ENCODE assay signal across 19 cellular contexts in genomic region chr5:180081481-180081880, GRCh38. TPM values are rescaled to one million over a fixed set of nuclear protein-coding genes. Genes with fewer than 3 reads are reported as not detected.
DNase-seq lines count a peak whose midpoint lies in the region; ATAC-seq, FAIRE-seq and TF ChIP-seq lines count a peak whose summit lies in the region.
"Had no signal": no experiment of that assay in that cellular context is flagged by ENCODE, and none has a peak within 500 bp of the region (broad histone marks: within the 10 kb centered on the region; RNA-seq: fewer than 3 reads in every experiment).

No MANE protein-coding gene starts in this region.

- H2BK12ac ChIP-seq in H1 (ENCODE audit: low read depth, low read length), result peak overlapping the region; percentile 86; the same call in 1 of the 2 replicates

- H3K4me3 ChIP-seq in GM23338, result no peak overlapping the region
- H3K4me3 ChIP-seq in H1 (ENCODE audit: extremely low read depth in 1 of 4, insufficient read depth in 2 of 4, low read depth in 3 of 4, low read length in 4 of 4), result no peak overlapping the region
- no peak overlapping the region for H3K4me3 ChIP-seq in right lobe of liver
- H3K4me3 ChIP-seq: BLaER1 treated with 17β-estradiol and CSF1 and Interleukin-3, amounts not matched to agents 10 nM and 100 nM; K562 had no signal

- no peak overlapping the region for H3K4ac ChIP-seq in H1 (replicated peaks; ENCODE audit: insufficient read length, low read depth, low read length)

- 87% methylated on average over 5 of the region's 5 CpGs; no CpG with 5 or more reads in 1 of the 2 experiments for whole genome bisulfite sequencing in H1 (ENCODE audit: extremely low coverage in 1 of 2, insufficient coverage in 1 of 2, insufficient read length in 1 of 2, insufficient replicate concordance in 2 of 2, low coverage in 1 of 2, low lambda C conversion rate in 2 of 2, missing lambda C conversion rate in 1 of 2), 2 experiments
- 26% methylated on average over 5 of the region's 5 CpGs for WGBS in right lobe of liver (ENCODE audit: insufficient coverage, low coverage, low lambda C conversion rate, missing lambda C conversion rate)

- H4K8ac ChIP-seq in H1 (ENCODE audit: extremely low read depth, insufficient read depth, low read length), result no peak overlapping the region

- H3K27me3 ChIP-seq in GM23338 (ENCODE audit: insufficient read depth) (no peaks in the 10 kb centered on the region), H1 (replicated peaks in 1 of 4; ENCODE audit: control insufficient read depth in 3 of 4, extremely low read depth in 1 of 4, insufficient read depth in 3 of 4, low read length in 3 of 4) (peaks cover 0 to 3% (median 2%) of the 10 kb centered on the region in 4 experiments; a peak in 2 of 7 replicates), right lobe of liver (no peaks in the 10 kb centered on the region)
- H3K27me3 ChIP-seq: BLaER1 treated with 17β-estradiol and CSF1 and Interleukin-3, amounts not matched to agents 10 nM and 100 nM had no signal

- no peak overlapping the region for H3K9ac ChIP-seq in H1 (replicated peaks in 1 of 4; ENCODE audit: extremely low read depth in 1 of 4, low read depth in 3 of 4, low read length in 3 of 4)
- H3K9ac ChIP-seq: BLaER1 treated with 17β-estradiol and CSF1 and Interleukin-3, amounts not matched to agents 10 nM and 100 nM had no signal

- H3K36me3 Mint-ChIP-seq in GM23338 (ENCODE audit: low read depth), result peaks cover 34% of the 10 kb centered on the region
- no peaks in the 10 kb centered on the region for H3K36me3 Mint-ChIP-seq in activated T-cell treated with anti-CD3 and anti-CD28 coated beads, Interleukin-2, amount 50 U/mL, for 4 hours (ENCODE audit: insufficient read depth)
- H3K36me3 Mint-ChIP-seq in natural killer cell, result no peaks in the 10 kb centered on the region
- H3K36me3 Mint-ChIP-seq: CD4-positive, CD25-positive, alpha-beta regulatory T cell had no signal

- H3K79me1 ChIP-seq in H1 (ENCODE audit: low read depth, low read length), result no peaks in the 10 kb centered on the region

- H4K5ac ChIP-seq in H1 (ENCODE audit: insufficient read length, low read depth, low read length), result no peak overlapping the region

- peak overlapping the region; percentile 6 for H4K91ac ChIP-seq in H1 (replicated peaks; ENCODE audit: insufficient read length, low read length)

- 0 out of 2 replicates have a peak, but pooled peaks cover 2% of the 10 kb centered on the region for H3K23me2 ChIP-seq in H1 (ENCODE audit: low read depth, low read length)

- no peak overlapping the region for H3K4me2 ChIP-seq in GM23338
- no peak overlapping the region for H3K4me2 ChIP-seq in H1 (ENCODE audit: insufficient read depth in 1 of 2, low read depth in 2 of 2, low read length in 2 of 2)

- H3K4me1 ChIP-seq in GM23338 (ENCODE audit: insufficient read depth), result peaks cover 39% of the 10 kb centered on the region
- H3K4me1 ChIP-seq in H1 (replicated peaks in 1 of 4; ENCODE audit: control insufficient read depth in 3 of 4, insufficient read depth in 4 of 4, low read length in 3 of 4), result peaks cover 16 to 34% (median 25%) of the 10 kb centered on the region in 4 experiments
- H3K4me1 ChIP-seq in right lobe of liver, result peaks cover 0 to 24% (median 5%) of the 10 kb centered on the region in 4 donors

- H3K4me1 Mint-ChIP-seq in GM23338 (peaks cover 41% of the 10 kb centered on the region), natural killer cell (peaks cover 23 to 33% of the 10 kb centered on the region in 2 donors)
- peaks cover 15% of the 10 kb centered on the region for H3K4me1 Mint-ChIP-seq in activated T-cell treated with anti-CD3 and anti-CD28 coated beads, Interleukin-2, amount 50 U/mL, for 4 hours (ENCODE audit: low read depth)

- POLR2A ChIA-PET in H1 (lab: Charles Lee; ENCODE audit: partially characterized antibody), result interaction anchor here (1.3 to 6.1 kb wide), 3 partner anchors 9 to 28 kb away, joined by 3 to 40 read pairs (median 9); partner anchors contain the start of gene RNF130

- no peak for DNase-seq in GM23338 (ENCODE audit: low spot score)
- DNase-seq in H1 (ENCODE audit: low read depth in 1 of 2, low spot score in 2 of 2), result no peak
- DNase-seq in right lobe of liver, result no peak
- no peak for DNase-seq in activated T-cell treated with anti-CD3 and anti-CD28 coated beads, Interleukin-2, amount 50 U/mL, for 4 hours
- no peak for DNase-seq in natural killer cell
- DNase-seq in NCI-H1092 (lab: John Stamatoyannopoulos, UW), result no peak
- DNase-seq: CD4-positive, CD25-positive, alpha-beta regulatory T cell; DMS153; DMS79; GDM1; HCEC 1CT; IMR-90 had no signal

- H2BK15ac ChIP-seq in H1 (ENCODE audit: low read length), result no peak overlapping the region

- H3K23ac ChIP-seq in H1 (ENCODE audit: insufficient read length), result no peak overlapping the region

- no peak overlapping the region for H3K4me3 Mint-ChIP-seq in GM23338
- no peak overlapping the region for H3K4me3 Mint-ChIP-seq in activated T-cell treated with anti-CD3 and anti-CD28 coated beads, Interleukin-2, amount 50 U/mL, for 4 hours
- H3K4me3 Mint-ChIP-seq in natural killer cell, result no peak overlapping the region
- H3K4me3 Mint-ChIP-seq: B cell had no signal

- H2AFZ ChIP-seq in GM23338, result no peak overlapping the region
- no peak overlapping the region for H2AFZ ChIP-seq in H1 (ENCODE audit: low read length)

- H3F3A ChIP-seq in GM23338 (replicated peaks; ENCODE audit: low read depth), result peaks cover 21% of the 10 kb centered on the region

- H2BK20ac ChIP-seq in H1 (ENCODE audit: low read length), result peak overlapping the region; percentile 27; the same call in 1 of the 2 replicates

- no peaks in the 10 kb centered on the region; the same call in 1 of the 2 replicates for H3K36me3 ChIP-seq in GM23338 (ENCODE audit: insufficient read depth)
- no peaks in the 10 kb centered on the region for H3K36me3 ChIP-seq in H1 (ENCODE audit: control insufficient read depth in 2 of 4, insufficient read depth in 4 of 4, low read length in 3 of 4)
- H3K36me3 ChIP-seq in right lobe of liver, result no peaks in the 10 kb centered on the region
- H3K36me3 ChIP-seq: BLaER1 treated with 17β-estradiol and CSF1 and Interleukin-3, amounts not matched to agents 10 nM and 100 nM had no signal

- no peak for TF ChIP-seq CTCF in GM23338 (conservative IDR thresholded peaks at IDR 0.05; ENCODE audit: low read depth in 2 of 2)
- TF ChIP-seq CTCF in H1 (IDR thresholded peaks at IDR 0.05; ENCODE audit: control extremely low read depth in 1 of 3, insufficient read depth in 1 of 3, low read depth in 1 of 3, low read length in 3 of 3), result no peak
- no peak for TF ChIP-seq CTCF in right lobe of liver (IDR thresholded peaks at IDR 0.05)
- no peak for TF ChIP-seq CTCF in natural killer cell (IDR thresholded peaks at IDR 0.05)

- peaks cover 38% of the 10 kb centered on the region for H3K9me3 Mint-ChIP-seq in GM23338
- H3K9me3 Mint-ChIP-seq in activated T-cell treated with anti-CD3 and anti-CD28 coated beads, Interleukin-2, amount 50 U/mL, for 4 hours, result no peaks in the 10 kb centered on the region
- no peaks in the 10 kb centered on the region for H3K9me3 Mint-ChIP-seq in natural killer cell
- H3K9me3 Mint-ChIP-seq: CD4-positive, CD25-positive, alpha-beta regulatory T cell had no signal

- intact Hi-C loops in right lobe of liver (cut with DNase I), result loop anchor here in 1 of 2 donors (10.0 kb wide), 1 partner anchor 107 kb away; no protein-coding TSS in a partner anchor
- intact Hi-C loops in natural killer cell (cut with micrococcal nuclease), result no loop called here

- ATAC-seq in GM23338, result no peak
- peak; percentile 30 to 66 (median 59) for ATAC-seq in right lobe of liver
- no peak for ATAC-seq in activated T-cell treated with anti-CD3 and anti-CD28 coated beads, Interleukin-2, amount 50 U/mL, for 4 hours
- ATAC-seq in GM18511 (IDR thresholded peaks at IDR 0.05; ENCODE audit: unreplicated experiment), result no peak
- ATAC-seq in natural killer cell, result no peak

- peak overlapping the region; percentile 16 for H3K14ac ChIP-seq in H1 (ENCODE audit: insufficient read length)

- no peak overlapping the region for H2AK5ac ChIP-seq in H1 (ENCODE audit: low read depth, low read length)

- H4K20me1 ChIP-seq in GM23338 (replicated peaks; ENCODE audit: insufficient read depth) (no peaks in the 10 kb centered on the region), H1 (replicated peaks in 1 of 2; ENCODE audit: control insufficient read depth in 1 of 2, insufficient read depth in 2 of 2, low read length in 2 of 2) (no peaks in the 10 kb centered on the region)
- H4K20me1 ChIP-seq: BLaER1 treated with 17β-estradiol and CSF1 and Interleukin-3, amounts not matched to agents 10 nM and 100 nM had no signal

- 0 out of 2 replicates have a peak, but pooled peaks cover 3% of the 10 kb centered on the region for H3K9me2 ChIP-seq in GM23338 (ENCODE audit: insufficient read depth)

- peak overlapping the region; percentile 4 for H2BK120ac ChIP-seq in H1 (replicated peaks; ENCODE audit: low read depth, low read length)

- peak overlapping the region; percentile 95; the same call in 1 of the 2 replicates for H3K18ac ChIP-seq in H1 (ENCODE audit: extremely low read depth, low read length)

- peaks cover 25% of the 10 kb centered on the region for H3K27me3 Mint-ChIP-seq in GM23338 (ENCODE audit: insufficient read depth, low read depth, poor library complexity)
- H3K27me3 Mint-ChIP-seq in activated T-cell treated with anti-CD3 and anti-CD28 coated beads, Interleukin-2, amount 50 U/mL, for 4 hours (ENCODE audit: low read depth), result peaks cover 44% of the 10 kb centered on the region
- peaks cover 38 to 43% of the 10 kb centered on the region in 2 donors for H3K27me3 Mint-ChIP-seq in natural killer cell (ENCODE audit: low read depth in 2 of 2)

- H3K27ac ChIP-seq in GM23338 (ENCODE audit: low read depth) (peak overlapping the region; percentile 96; the same call in 1 of the 2 replicates), H1 (ENCODE audit: low read depth, low read length) (no peak overlapping the region), right lobe of liver (peak overlapping the region in 1 of 3 donors; percentile 45)
- H3K27ac ChIP-seq: BLaER1 treated with 17β-estradiol and CSF1 and Interleukin-3, amounts not matched to agents 10 nM and 100 nM; HL-60 had no signal

- H3K27ac Mint-ChIP-seq in GM23338 (0 out of 2 replicates have a peak overlapping the region, but pooled peaks have one; percentile 98), natural killer cell (no peak overlapping the region)
- H3K27ac Mint-ChIP-seq: B cell had no signal

- TF ChIP-seq POLR2A in H1 (IDR thresholded peaks at IDR 0.05; ENCODE audit: control extremely low read depth in 1 of 2, low read depth in 2 of 2, low read length in 2 of 2) (no peak), right lobe of liver (IDR thresholded peaks at IDR 0.05) (no peak)

- H3K9me3 ChIP-seq in H1 (ENCODE audit: insufficient read depth in 2 of 2, low read depth in 1 of 2, low read length in 1 of 2), result peaks cover 3 to 6% of the 10 kb centered on the region in 2 experiments
- no peaks in the 10 kb centered on the region for H3K9me3 ChIP-seq in right lobe of liver

- no peak for TF ChIP-seq EP300 in H1 (IDR thresholded peaks at IDR 0.05; ENCODE audit: borderline replicate concordance in 1 of 2, low read depth in 2 of 2, low read length in 2 of 2)

- no peak overlapping the region for H2BK5ac ChIP-seq in H1 (ENCODE audit: low read depth, low read length)

- TF ChIP-seq RAD21 in H1 (IDR thresholded peaks at IDR 0.05 in 1 of 2, conservative IDR thresholded peaks at IDR 0.05 in 1 of 2; ENCODE audit: low read depth in 2 of 2, low read length in 2 of 2), result no peak

- H3K56ac ChIP-seq in H1 (replicated peaks; ENCODE audit: insufficient read length, low read depth, low read length), result no peak overlapping the region

- CTCF ChIA-PET in H1 (lab: Charles Lee; ENCODE audit: partially characterized antibody), result interaction anchor here (1.1 to 1.5 kb wide), 4 partner anchors 10 to 331 kb away, joined by 3 to 6 read pairs (median 4); no protein-coding TSS in a partner anchor

- no peak for FAIRE-seq in H1 (lab: Jason Lieb, UNC)
- FAIRE-seq: GM12892, GM18507, K562 had no signal

- H3K79me2 ChIP-seq in GM23338 (replicated peaks; ENCODE audit: insufficient read depth), result no peaks in the 10 kb centered on the region
- H3K79me2 ChIP-seq in H1 (ENCODE audit: control insufficient read depth in 1 of 2, insufficient read depth in 2 of 2, low read length in 2 of 2), result no peaks in the 10 kb centered on the region

RNA-seq across cellular contexts. Expression of gene RNF130, which starts 9.9 kb away (rescaled TPM):
- total RNA-seq in GM23338 (2014; rRNA removed; shearing (Covaris generic)), result 65.1 and 97.3 TPM in 2 replicates
- polyA plus RNA-seq in GM23338 (2016; fragmentation: Nextera tagmentation; extraction: Ambion mirVana) (55.1 and 60.1 TPM in 2 replicates), H1 (2011; rRNA removed) (65.4 and 70.0 TPM in 2 replicates)
- total RNA-seq in H1 (2021; fragmentation: NEBNext Ultra II Directional; extraction: Animal tissue kit (Norgen Biotek cat#: 25700)), result 63.1 and 65.1 TPM in 2 replicates
- 73.0 TPM for polyA plus RNA-seq in H1 (2011; cell fraction: cytosol; rRNA removed)
- polyA plus RNA-seq in H1 (2011; cell fraction: nucleus; rRNA removed), result 58.2 TPM
- polyA plus RNA-seq in H1 (2012, experiment 1 of 2), result 60.3 to 80.3 TPM (median 67.1 TPM) in 4 replicates
- polyA plus RNA-seq in H1 (2012, experiment 2 of 2), result 55.3 TPM
- polyA plus RNA-seq in H1 (2013, experiment 1 of 2), result 78.6 TPM
- polyA plus RNA-seq in H1 (2013, experiment 2 of 2), result 86.8 TPM
- 56.6 and 57.4 TPM in 2 replicates for polyA minus RNA-seq in H1 (2011; rRNA and poly(A)+ RNA removed)
- 35.1 TPM for polyA minus RNA-seq in H1 (2011; cell fraction: cytosol; rRNA and poly(A)+ RNA removed)
- 73.0 TPM for polyA minus RNA-seq in H1 (2011; cell fraction: nucleus; rRNA and poly(A)+ RNA removed)
- total RNA-seq in right lobe of liver (100 to 1,000 TPM in 1 of 6 experiments, 10 to 100 TPM in 5; 66.7 to 119 (median 89.9) TPM), natural killer cell (10 to 100 TPM; 24.4 to 35.0 (median 25.5) TPM)
- total RNA-seq in activated T-cell treated with anti-CD3 and anti-CD28 coated beads, Interleukin-2, amount 50 U/mL, for 4 hours, result 10 to 100 TPM; 17.2 to 19.5 (median 18.4) TPM

Comparison
In these comparisons a context has a peak if more than half of its experiments do, and no peak if none do; other contexts are left out.
1. ATAC-seq: peak in right lobe of liver (4 of 4); none in GM23338 (single experiment), activated T-cell treated with anti-CD3 and anti-CD28 coated beads, Interleukin-2, amount 50 U/mL, for 4 hours (0 of 2), GM18511 (single experiment) and natural killer cell (0 of 3).